ENCODE assay signal across 19 cellular contexts in the genomic region with DNA sequence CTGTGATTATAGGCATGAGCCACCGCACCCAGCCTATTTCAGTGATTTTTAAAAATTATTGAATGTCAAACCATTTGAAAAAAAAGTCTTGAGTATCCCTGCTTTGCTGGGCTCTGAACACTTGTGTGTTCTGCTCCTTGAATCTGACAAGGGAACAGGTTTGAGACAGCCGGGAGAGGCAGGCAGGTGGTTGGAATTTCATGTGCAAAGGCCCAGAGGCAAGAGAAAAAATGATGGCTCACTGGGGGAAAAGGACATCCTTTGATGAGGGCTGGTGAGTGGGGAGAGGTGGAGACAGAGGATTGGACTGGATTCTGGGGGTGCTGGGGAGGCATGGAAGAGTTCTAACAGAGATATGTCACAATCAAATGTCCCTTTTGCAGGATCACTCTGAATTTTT. TPM values are rescaled to one million over a fixed set of nuclear protein-coding genes. Genes with fewer than 3 reads are reported as not detected.
DNase-seq lines count a peak whose midpoint lies in the region; ATAC-seq and TF ChIP-seq lines count a peak whose summit lies in the region.
"Had no signal": no experiment of that assay in that cellular context is flagged by ENCODE, and none has a peak within 500 bp of the region (broad histone marks: within the 10 kb centered on the region; RNA-seq: fewer than 3 reads in every experiment).

No MANE protein-coding gene starts in this region.

- in situ Hi-C loops in transverse colon (cut with MboI; ENCODE audit: low pct_ligation_motif_present in 1 of 4, low pct_unique_long_range_greater_than_20kb in 1 of 4, low sequenced_read_pairs in 3 of 4): no loop called here

- TF ChIP-seq POLR2A in transverse colon (IDR thresholded peaks at IDR 0.05): no peak

- H3K4me2 ChIP-seq in neural progenitor cell: no peak overlapping the region

- WGBS in endodermal cell (ENCODE audit: insufficient coverage in 1 of 2, insufficient read length in 1 of 2), 2 experiments: 98 to 100% methylated on average over 2 of the region's 2 CpGs
- 88% methylated on average over 2 of the region's 2 CpGs; no CpG with 5 or more reads in 1 of the 2 donors for WGBS in transverse colon (ENCODE audit: low coverage in 1 of 2), 2 donors

- H3K27ac Mint-ChIP-seq in activated naive CD4-positive, alpha-beta T cell treated with anti-CD3 and anti-CD28 coated beads, Interleukin-2, amount 50 U/mL, for 24 hours: peak overlapping the region; percentile 35
- H3K27ac Mint-ChIP-seq in activated naive CD4-positive, alpha-beta T cell treated with anti-CD3 and anti-CD28 coated beads, Interleukin-2, amount 50 U/mL, for 72 hours: no peak overlapping the region
- peak overlapping the region; percentile 58 for H3K27ac Mint-ChIP-seq in endodermal cell
- peak overlapping the region; percentile 83 for H3K27ac Mint-ChIP-seq in neural progenitor cell
- H3K27ac Mint-ChIP-seq: activated naive CD4-positive, alpha-beta T cell treated with anti-CD3 and anti-CD28 coated beads, Interleukin-2, amount 10 ng/mL, durations not matched to agents 7 days and 5 days had no signal

- intact Hi-C loops in transverse colon (cut with DNase I; ENCODE audit: low total_unique reads): no loop called here

- H3K79me2 ChIP-seq in neural progenitor cell (ENCODE audit: low read depth): no peaks in the 10 kb centered on the region

- no peak overlapping the region for H3K4me3 Mint-ChIP-seq in activated naive CD4-positive, alpha-beta T cell treated with anti-CD3 and anti-CD28 coated beads, Interleukin-2, amount 50 U/mL, for 24 hours
- H3K4me3 Mint-ChIP-seq in endodermal cell (no peak overlapping the region), neural progenitor cell (peak overlapping the region; percentile 6)
- H3K4me3 Mint-ChIP-seq: activated naive CD4-positive, alpha-beta T cell treated with anti-CD3 and anti-CD28 coated beads, Interleukin-2, amount 10 ng/mL, durations not matched to agents 7 days and 5 days; naive B cell had no signal

- H3K9ac ChIP-seq in endodermal cell (ENCODE audit: extremely low read depth, low read length, poor library complexity, severe bottlenecking) (no peak overlapping the region), neural progenitor cell (no peak overlapping the region)

- TF ChIP-seq EP300 in transverse colon (IDR thresholded peaks at IDR 0.05; ENCODE audit: low read depth): no peak

- ATAC-seq in activated naive CD4-positive, alpha-beta T cell treated with anti-CD3 and anti-CD28 coated beads, Interleukin-2, amount 50 U/mL, for 72 hours: no peak
- no peak for ATAC-seq in HG03442 (IDR thresholded peaks at IDR 0.05; ENCODE audit: unreplicated experiment)

- no peak for DNase-seq in activated naive CD4-positive, alpha-beta T cell treated with anti-CD3 and anti-CD28 coated beads, Interleukin-2, amount 50 U/mL, for 72 hours (ENCODE audit: low spot score in 2 of 2)
- DNase-seq in endodermal cell: no peak
- DNase-seq in neural progenitor cell (ENCODE audit: low spot score): no peak
- DNase-seq in transverse colon: no peak
- no peak for DNase-seq in NCI-H1048 (lab: John Stamatoyannopoulos, UW)
- DNase-seq in DMS79 (lab: John Stamatoyannopoulos, UW): no peak
- DNase-seq: 8988T; activated CD4-positive, alpha-beta T cell treated with anti-CD3 and anti-CD28 coated beads for 4 hours; activated naive CD4-positive, alpha-beta T cell treated with anti-CD3 and anti-CD28 coated beads, Interleukin-2, amount 10 ng/mL, durations not matched to agents 7 days and 5 days; C1 segment of cervical spinal cord; DND-41; effector memory CD4-positive, alpha-beta T cell; naive B cell; NCI-H2029; NCI-H510A; retina; stimulated activated CD4-positive, alpha-beta T cell treated with anti-CD3 and anti-CD28 coated beads, Interleukin-1b, Interleukin-23, amount 100 ng/mL, for 48 hours had no signal

- H3K27me3 ChIP-seq in endodermal cell (ENCODE audit: control insufficient read depth, insufficient read depth, low read length, poor library complexity, severe bottlenecking) (no peaks in the 10 kb centered on the region), neural progenitor cell (no peaks in the 10 kb centered on the region), transverse colon (no peaks in the 10 kb centered on the region)

- H3K27ac ChIP-seq in endodermal cell (ENCODE audit: low read depth, low read length) (no peak overlapping the region), neural progenitor cell (no peak overlapping the region), transverse colon (peak overlapping the region in 3 of 4 donors; percentile 78 to 94 (median 81))

- no peaks in the 10 kb centered on the region for H4K20me1 ChIP-seq in neural progenitor cell (ENCODE audit: low read depth)

- H3K9me3 ChIP-seq in endodermal cell (ENCODE audit: control insufficient read depth, low read length) (no peaks in the 10 kb centered on the region), neural progenitor cell (ENCODE audit: low read depth) (no peaks in the 10 kb centered on the region), transverse colon (no peaks in the 10 kb centered on the region)

- peaks cover 32% of the 10 kb centered on the region for H3F3A ChIP-seq in neural progenitor cell (ENCODE audit: low read depth)

- no peak overlapping the region for H3K4me3 ChIP-seq in endodermal cell (ENCODE audit: low read length)
- no peak overlapping the region for H3K4me3 ChIP-seq in neural progenitor cell
- H3K4me3 ChIP-seq in transverse colon: no peak overlapping the region

- no peaks in the 10 kb centered on the region for H3K9me3 Mint-ChIP-seq in activated naive CD4-positive, alpha-beta T cell treated with anti-CD3 and anti-CD28 coated beads, Interleukin-2, amount 50 U/mL, for 24 hours
- no peaks in the 10 kb centered on the region for H3K9me3 Mint-ChIP-seq in activated naive CD4-positive, alpha-beta T cell treated with anti-CD3 and anti-CD28 coated beads, Interleukin-2, amount 50 U/mL, for 72 hours
- no peaks in the 10 kb centered on the region for H3K9me3 Mint-ChIP-seq in endodermal cell
- H3K9me3 Mint-ChIP-seq in neural progenitor cell: peaks cover 5% of the 10 kb centered on the region
- H3K9me3 Mint-ChIP-seq: activated naive CD4-positive, alpha-beta T cell treated with anti-CD3 and anti-CD28 coated beads, Interleukin-2, amount 10 ng/mL, durations not matched to agents 7 days and 5 days; naive B cell had no signal

- no peaks in the 10 kb centered on the region for H3K4me1 Mint-ChIP-seq in activated naive CD4-positive, alpha-beta T cell treated with anti-CD3 and anti-CD28 coated beads, Interleukin-2, amount 50 U/mL, for 24 hours
- H3K4me1 Mint-ChIP-seq in endodermal cell: peaks cover 9% of the 10 kb centered on the region
- peaks cover 47% of the 10 kb centered on the region for H3K4me1 Mint-ChIP-seq in neural progenitor cell
- H3K4me1 Mint-ChIP-seq: activated naive CD4-positive, alpha-beta T cell treated with anti-CD3 and anti-CD28 coated beads, Interleukin-2, amount 10 ng/mL, durations not matched to agents 7 days and 5 days had no signal

- H3K27me3 Mint-ChIP-seq in activated naive CD4-positive, alpha-beta T cell treated with anti-CD3 and anti-CD28 coated beads, Interleukin-2, amount 50 U/mL, for 24 hours: no peaks in the 10 kb centered on the region
- H3K27me3 Mint-ChIP-seq in endodermal cell (ENCODE audit: insufficient read depth): no peaks in the 10 kb centered on the region
- H3K27me3 Mint-ChIP-seq in neural progenitor cell (ENCODE audit: insufficient read depth, low read depth): peaks cover 5% of the 10 kb centered on the region
- H3K27me3 Mint-ChIP-seq: naive B cell had no signal

- peaks cover 6% of the 10 kb centered on the region for H3K4me1 ChIP-seq in endodermal cell (ENCODE audit: control insufficient read depth, insufficient read depth, low read length)
- H3K4me1 ChIP-seq in neural progenitor cell: peaks cover 16% of the 10 kb centered on the region
- H3K4me1 ChIP-seq in transverse colon: peaks cover 10 to 23% (median 19%) of the 10 kb centered on the region in 4 donors

- H3K36me3 Mint-ChIP-seq in activated naive CD4-positive, alpha-beta T cell treated with anti-CD3 and anti-CD28 coated beads, Interleukin-2, amount 50 U/mL, for 24 hours: no peaks in the 10 kb centered on the region
- H3K36me3 Mint-ChIP-seq in activated naive CD4-positive, alpha-beta T cell treated with anti-CD3 and anti-CD28 coated beads, Interleukin-2, amount 50 U/mL, for 72 hours: no peaks in the 10 kb centered on the region
- H3K36me3 Mint-ChIP-seq in endodermal cell (ENCODE audit: low read depth) (no peaks in the 10 kb centered on the region), neural progenitor cell (no peaks in the 10 kb centered on the region)
- H3K36me3 Mint-ChIP-seq: activated naive CD4-positive, alpha-beta T cell treated with anti-CD3 and anti-CD28 coated beads, Interleukin-2, amount 10 ng/mL, durations not matched to agents 7 days and 5 days; naive B cell had no signal

- H3K36me3 ChIP-seq in endodermal cell (ENCODE audit: control insufficient read depth, insufficient read depth, low read length) (no peaks in the 10 kb centered on the region), neural progenitor cell (no peaks in the 10 kb centered on the region), transverse colon (no peaks in the 10 kb centered on the region)

- no peak for TF ChIP-seq CTCF in endodermal cell (conservative IDR thresholded peaks at IDR 0.05)
- TF ChIP-seq CTCF in neural progenitor cell (IDR thresholded peaks at IDR 0.05): no peak
- no peak for TF ChIP-seq CTCF in transverse colon (IDR thresholded peaks at IDR 0.05)

- H2AFZ ChIP-seq in neural progenitor cell (replicated peaks): no peak overlapping the region

RNA-seq across cellular contexts. Expression of a gene that starts 13.1 kb away (rescaled TPM):
- 100 to 1,000 TPM in 1 of 2 donors, 10 to 100 TPM in 1; 97.8 to 116 TPM for total RNA-seq in activated naive CD4-positive, alpha-beta T cell treated with anti-CD3 and anti-CD28 coated beads, Interleukin-2, amount 50 U/mL, for 72 hours
- total RNA-seq in endodermal cell (10 to 100 TPM; 90.0 to 98.8 TPM), neural progenitor cell (ENCODE audit: low replicate concordance) (31.4 and 35.0 TPM in 2 replicates), transverse colon (100 to 1,000 TPM in 1 of 4 donors, 10 to 100 TPM in 3; 34.6 to 114 (median 60.9) TPM)
- 67.7 TPM for polyA plus RNA-seq in endodermal cell (2013, experiment 1 of 2)
- polyA plus RNA-seq in endodermal cell (2013, experiment 2 of 2): 64.0 TPM

Comparison
In these comparisons a context has a peak if more than half of its experiments do, and no peak if none do; other contexts are left out.
1. H3K27ac Mint-ChIP-seq: peak in activated naive CD4-positive, alpha-beta T cell treated with anti-CD3 and anti-CD28 coated beads, Interleukin-2, amount 50 U/mL, for 24 hours (single experiment), endodermal cell (single experiment) and neural progenitor cell (single experiment); none in activated naive CD4-positive, alpha-beta T cell treated with anti-CD3 and anti-CD28 coated beads, Interleukin-2, amount 50 U/mL, for 72 hours (0 of 2).
2. H3K27ac ChIP-seq: peak in transverse colon (3 of 4); none in endodermal cell (single experiment) and neural progenitor cell (single experiment).